Comparison of ENCODE assay signal across 8 cellular contexts in genomic region chr11:43920598-43921419, GRCh38. TPM values are rescaled to one million over a fixed set of nuclear protein-coding genes. Genes with fewer than 3 reads are reported as not detected.
DNase-seq lines count a peak whose midpoint lies in the region; FAIRE-seq and TF ChIP-seq lines count a peak whose summit lies in the region.

No MANE protein-coding gene starts in this region.

- no peaks in the 10 kb centered on the region for H3K27me3 Mint-ChIP-seq in nephron (ENCODE audit: low read depth)

- no peak for TF ChIP-seq POLR2A in H54 (IDR thresholded peaks at IDR 0.05; ENCODE audit: low read depth, low read length)

- peaks cover 8% of the 10 kb centered on the region for H3K36me3 ChIP-seq in BE2C

- DNase-seq in BE2C, result peak; percentile 39
- peak; percentile 94 for DNase-seq in H54 (ENCODE audit: insufficient read length, low spot score)
- peak; percentile 94 for DNase-seq in NCI-H460 (ENCODE audit: extremely low read depth, low read depth)
- DNase-seq in dermis microvascular lymphatic vessel endothelial cell (ENCODE audit: low read depth in 2 of 2), result peak; percentile 82 to 97
- no peak for DNase-seq in activated effector memory CD4-positive, alpha-beta T cell treated with anti-CD3 and anti-CD28 coated beads, Interleukin-2, amount 50 U/mL, for 16 hours
- DNase-seq in NCI-H1092 (lab: John Stamatoyannopoulos, UW), result no peak
- no peak for DNase-seq in activated CD4-positive, alpha-beta T cell treated with anti-CD3 and anti-CD28 coated beads, Interleukin-2, amount 50 U/mL, for 4 hours

- H3K4me1 ChIP-seq in BE2C, result peaks cover 64% of the 10 kb centered on the region

- H3K4me3 ChIP-seq in BE2C (ENCODE audit: low read depth, low read length), result no peak overlapping the region

- peaks cover 23% of the 10 kb centered on the region for H3K36me3 Mint-ChIP-seq in nephron (ENCODE audit: low read depth)

- no peak overlapping the region for H3K4me3 Mint-ChIP-seq in nephron

- FAIRE-seq in H54 (lab: Jason Lieb, UNC), result peak; percentile 97

- H3K27me3 ChIP-seq in BE2C, result no peaks in the 10 kb centered on the region

- no peak for TF ChIP-seq CTCF in BE2C (IDR thresholded peaks at IDR 0.05; ENCODE audit: low read depth, low read length)
- TF ChIP-seq CTCF in nephron (IDR thresholded peaks at IDR 0.05; ENCODE audit: unreplicated experiment in 3 of 3), result no peak

- H3K9me3 ChIP-seq in BE2C, result no peaks in the 10 kb centered on the region

- peak overlapping the region; percentile 61 to 99 (median 86) for H3K27ac Mint-ChIP-seq in nephron

- H3K4me1 Mint-ChIP-seq in nephron, result peaks cover 73% of the 10 kb centered on the region

- H3K9me3 Mint-ChIP-seq in nephron, result no peaks in the 10 kb centered on the region

RNA-seq across cellular contexts. Expression of gene C11orf96, which starts 21.6 kb away (rescaled TPM):
- polyA plus RNA-seq in BE2C (2012; ENCODE audit: insufficient read depth, insufficient read length, low read depth), result 125 TPM
- total RNA-seq in NCI-H460 (2014; rRNA removed; shearing (Covaris generic)), result 1.8 and 2.2 TPM in 2 replicates
- 1.2 TPM in 1 of 2 replicates, not detected in the other for polyA plus RNA-seq in NCI-H460 (2014; cell fraction: nucleus; rRNA removed)
- total RNA-seq in dermis microvascular lymphatic vessel endothelial cell, result 3.6 and 13.0 TPM in 2 replicates

RNA-seq across cellular contexts. Expression of gene ALKBH3, which starts 40.2 kb away (rescaled TPM):
- 24.4 TPM for polyA plus RNA-seq in BE2C (2012; ENCODE audit: insufficient read depth, insufficient read length, low read depth)
- total RNA-seq in NCI-H460 (2014; rRNA removed; shearing (Covaris generic)), result 41.5 and 48.3 TPM in 2 replicates
- polyA plus RNA-seq in NCI-H460 (2014; cell fraction: nucleus; rRNA removed), result 27.1 and 29.3 TPM in 2 replicates
- 27.1 and 29.1 TPM in 2 replicates for total RNA-seq in dermis microvascular lymphatic vessel endothelial cell

Comparison
In these comparisons a context has a peak if more than half of its experiments do, and no peak if none do; other contexts are left out.
1. DNase-seq: peak in BE2C (single experiment), H54 (single experiment), NCI-H460 (single experiment) and dermis microvascular lymphatic vessel endothelial cell (2 of 2); none in activated effector memory CD4-positive, alpha-beta T cell treated with anti-CD3 and anti-CD28 coated beads, Interleukin-2, amount 50 U/mL, for 16 hours (single experiment), NCI-H1092 (single experiment) and activated CD4-positive, alpha-beta T cell treated with anti-CD3 and anti-CD28 coated beads, Interleukin-2, amount 50 U/mL, for 4 hours (0 of 2).